Comparison of ENCODE assay signal across 24 cellular contexts in genomic region chr7:148218603-148219002, GRCh38.
A peak's percentile ranks its signal among the peaks of the same experiment; 100 is the strongest.
DNase-seq lines count a peak whose midpoint lies in the region; ATAC-seq and TF ChIP-seq lines count a peak whose summit lies in the region.
"Had no signal": no experiment of that assay in that cellular context is flagged by ENCODE, and none has a peak within 500 bp of the region (broad histone marks: within the 10 kb centered on the region; RNA-seq: fewer than 3 reads in every experiment).

No MANE protein-coding gene starts in this region.

- H3K4me2 ChIP-seq in SK-N-SH = no peak overlapping the region
- H3K4me2 ChIP-seq: BLaER1 had no signal

- H3F3A ChIP-seq in SK-N-SH (replicated peaks; ENCODE audit: insufficient read depth) = no peaks in the 10 kb centered on the region

- H3K9me2 ChIP-seq in SK-N-SH = no peaks in the 10 kb centered on the region

- H2AFZ ChIP-seq in SK-N-SH (ENCODE audit: low read depth) = no peak overlapping the region

- H3K27me3 ChIP-seq in SK-N-SH (ENCODE audit: insufficient read depth) = no peaks in the 10 kb centered on the region
- H3K27me3 ChIP-seq: BLaER1, MG63, Peyer's patch had no signal

- ATAC-seq in GM19351 (IDR thresholded peaks at IDR 0.05; ENCODE audit: unreplicated experiment) (peak; percentile 93), HG02938 (IDR thresholded peaks at IDR 0.05; ENCODE audit: unreplicated experiment) (peak; percentile 62), HG03469 (IDR thresholded peaks at IDR 0.05; ENCODE audit: unreplicated experiment) (peak; percentile 84)
- ATAC-seq: K562 had no signal

- no peaks in the 10 kb centered on the region for H3K9me3 ChIP-seq in SK-N-SH
- H3K9me3 ChIP-seq: MG63, Peyer's patch, SJCRH30 had no signal

- DNase-seq in GM12865 (ENCODE audit: low read depth) (peak; percentile 4), SK-N-SH (no peak), DMS 273 treated with DMSO at 0.1 percent for 48 hours (lab: John Stamatoyannopoulos, UW) (no peak), NCI-H2081 treated with DMSO at 0.1 percent for 48 hours (lab: John Stamatoyannopoulos, UW) (no peak)
- no peak for DNase-seq in activated CD4-positive, alpha-beta T cell treated with anti-CD3 and anti-CD28 coated beads for 1 hour
- DNase-seq: ACHN; CD4-positive, alpha-beta T cell; COR-L47; DND-41; MG63; NCI-H1048; NCI-H1417 treated with DMSO at 0.1 percent for 48 hours; NCI-H187 treated with DMSO at 0.1 percent for 48 hours; NCI-H510A treated with DMSO at 0.1 percent for 48 hours; NCI-H748 treated with DMSO at 0.1 percent for 48 hours; Peyer's patch; SJCRH30; T-helper 1 cell had no signal

- H3K27ac ChIP-seq in SK-N-SH (ENCODE audit: low read depth in 2 of 2, low read length in 1 of 2) = no peak overlapping the region
- H3K27ac ChIP-seq: 22Rv1, BLaER1, Peyer's patch, SJCRH30 had no signal

- CTCF ChIA-PET in SK-N-SH (lab: Yijun Ruan, JAX) = no interaction called here

- H4K20me1 ChIP-seq in SK-N-SH (ENCODE audit: insufficient read depth) = no peaks in the 10 kb centered on the region
- H4K20me1 ChIP-seq: BLaER1 had no signal

- H3K36me3 ChIP-seq in SK-N-SH (replicated peaks in 1 of 2; ENCODE audit: control insufficient read depth in 1 of 2, insufficient read depth in 2 of 2, low read length in 1 of 2) = no peaks in the 10 kb centered on the region
- H3K36me3 ChIP-seq: BLaER1, MG63, Peyer's patch, SJCRH30 had no signal

- TF ChIP-seq CTCF in GM12865 (IDR thresholded peaks at IDR 0.05; ENCODE audit: insufficient read depth, low read depth, low read length, missing control alignments) = no peak
- TF ChIP-seq CTCF in SK-N-SH (IDR thresholded peaks at IDR 0.05) = no peak

- no peaks in the 10 kb centered on the region for H3K79me2 ChIP-seq in SK-N-SH (ENCODE audit: insufficient read depth)

- no peaks in the 10 kb centered on the region for H3K4me1 ChIP-seq in SK-N-SH (ENCODE audit: control insufficient read depth in 1 of 2, insufficient read depth in 2 of 2, low read depth in 1 of 2, low read length in 1 of 2)
- H3K4me1 ChIP-seq: BLaER1, Peyer's patch, SJCRH30 had no signal

- POLR2A ChIA-PET in SK-N-SH (lab: Yijun Ruan, JAX) = no interaction called here

- H3K9ac ChIP-seq in SK-N-SH = no peak overlapping the region
- H3K9ac ChIP-seq: BLaER1 had no signal

- H3K4me3 ChIP-seq in GM12865 (ENCODE audit: low read depth, low read length) = no peak overlapping the region
- no peak overlapping the region for H3K4me3 ChIP-seq in SK-N-SH (ENCODE audit: low read depth in 2 of 2, low read length in 1 of 2)
- H3K4me3 ChIP-seq: BLaER1, K562, MG63, Peyer's patch, SJCRH30 had no signal

- no peak for TF ChIP-seq EP300 in SK-N-SH (IDR thresholded peaks at IDR 0.05; ENCODE audit: borderline replicate concordance in 1 of 2, low read depth in 1 of 2, low read length in 1 of 2)

- no peak for TF ChIP-seq RAD21 in SK-N-SH (IDR thresholded peaks at IDR 0.05; ENCODE audit: low read length)

- WGBS in SK-N-SH (ENCODE audit: low lambda C conversion rate) = 53% methylated on average over 4 of the region's 4 CpGs

TF ChIP-seq in SK-N-SH, 30 proteins besides CTCF, POLR2A, EP300 and RAD21 (continues in another document):
- TF ChIP-seq FOSL2 (IDR thresholded peaks at IDR 0.05; ENCODE audit: borderline replicate concordance, low read depth) (no peak), NRF1 (IDR thresholded peaks at IDR 0.05; ENCODE audit: low read depth, low read length) (no peak), FOXM1 (IDR thresholded peaks at IDR 0.05; ENCODE audit: low read depth) (no peak), ELF1 (IDR thresholded peaks at IDR 0.05) (no peak), IRF3 (IDR thresholded peaks at IDR 0.05; ENCODE audit: low read depth, low read length) (no peak), JUND (IDR thresholded peaks at IDR 0.05) (no peak), RFX5 (IDR thresholded peaks at IDR 0.05; ENCODE audit: low read length) (no peak), POLR2AphosphoS5 (IDR thresholded peaks at IDR 0.05; ENCODE audit: low read depth, low read length) (no peak), MEF2A (IDR thresholded peaks at IDR 0.05; ENCODE audit: borderline replicate concordance, low read depth) (no peak), GATA2 (CRISPR knock-in tag; IDR thresholded peaks at IDR 0.05) (no peak), EZH2phosphoT487 (IDR thresholded peaks at IDR 0.05; ENCODE audit: borderline replicate concordance, low read depth) (no peak), PBX3 (IDR thresholded peaks at IDR 0.05) (no peak), RXRA (IDR thresholded peaks at IDR 0.05; ENCODE audit: borderline replicate concordance, low read depth) (no peak), SMC3 (IDR thresholded peaks at IDR 0.05; ENCODE audit: low read depth, low read length) (no peak), SIN3A (IDR thresholded peaks at IDR 0.05; ENCODE audit: borderline replicate concordance, low read depth, low read length) (no peak)
- TF ChIP-seq, protein P1, sequence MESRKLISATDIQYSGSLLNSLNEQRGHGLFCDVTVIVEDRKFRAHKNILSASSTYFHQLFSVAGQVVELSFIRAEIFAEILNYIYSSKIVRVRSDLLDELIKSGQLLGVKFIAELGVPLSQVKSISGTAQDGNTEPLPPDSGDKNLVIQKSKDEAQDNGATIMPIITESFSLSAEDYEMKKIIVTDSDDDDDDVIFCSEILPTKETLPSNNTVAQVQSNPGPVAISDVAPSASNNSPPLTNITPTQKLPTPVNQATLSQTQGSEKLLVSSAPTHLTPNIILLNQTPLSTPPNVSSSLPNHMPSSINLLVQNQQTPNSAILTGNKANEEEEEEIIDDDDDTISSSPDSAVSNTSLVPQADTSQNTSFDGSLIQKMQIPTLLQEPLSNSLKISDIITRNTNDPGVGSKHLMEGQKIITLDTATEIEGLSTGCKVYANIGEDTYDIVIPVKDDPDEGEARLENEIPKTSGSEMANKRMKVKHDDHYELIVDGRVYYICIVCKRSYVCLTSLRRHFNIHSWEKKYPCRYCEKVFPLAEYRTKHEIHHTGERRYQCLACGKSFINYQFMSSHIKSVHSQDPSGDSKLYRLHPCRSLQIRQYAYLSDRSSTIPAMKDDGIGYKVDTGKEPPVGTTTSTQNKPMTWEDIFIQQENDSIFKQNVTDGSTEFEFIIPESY (IDR thresholded peaks at IDR 0.05; ENCODE audit: borderline replicate concordance, low read depth) = no peak
- TF ChIP-seq, protein P2, sequence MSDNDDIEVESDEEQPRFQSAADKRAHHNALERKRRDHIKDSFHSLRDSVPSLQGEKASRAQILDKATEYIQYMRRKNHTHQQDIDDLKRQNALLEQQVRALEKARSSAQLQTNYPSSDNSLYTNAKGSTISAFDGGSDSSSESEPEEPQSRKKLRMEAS (IDR thresholded peaks at IDR 0.05; ENCODE audit: low read depth) = no peak
- TF ChIP-seq, protein P3, sequence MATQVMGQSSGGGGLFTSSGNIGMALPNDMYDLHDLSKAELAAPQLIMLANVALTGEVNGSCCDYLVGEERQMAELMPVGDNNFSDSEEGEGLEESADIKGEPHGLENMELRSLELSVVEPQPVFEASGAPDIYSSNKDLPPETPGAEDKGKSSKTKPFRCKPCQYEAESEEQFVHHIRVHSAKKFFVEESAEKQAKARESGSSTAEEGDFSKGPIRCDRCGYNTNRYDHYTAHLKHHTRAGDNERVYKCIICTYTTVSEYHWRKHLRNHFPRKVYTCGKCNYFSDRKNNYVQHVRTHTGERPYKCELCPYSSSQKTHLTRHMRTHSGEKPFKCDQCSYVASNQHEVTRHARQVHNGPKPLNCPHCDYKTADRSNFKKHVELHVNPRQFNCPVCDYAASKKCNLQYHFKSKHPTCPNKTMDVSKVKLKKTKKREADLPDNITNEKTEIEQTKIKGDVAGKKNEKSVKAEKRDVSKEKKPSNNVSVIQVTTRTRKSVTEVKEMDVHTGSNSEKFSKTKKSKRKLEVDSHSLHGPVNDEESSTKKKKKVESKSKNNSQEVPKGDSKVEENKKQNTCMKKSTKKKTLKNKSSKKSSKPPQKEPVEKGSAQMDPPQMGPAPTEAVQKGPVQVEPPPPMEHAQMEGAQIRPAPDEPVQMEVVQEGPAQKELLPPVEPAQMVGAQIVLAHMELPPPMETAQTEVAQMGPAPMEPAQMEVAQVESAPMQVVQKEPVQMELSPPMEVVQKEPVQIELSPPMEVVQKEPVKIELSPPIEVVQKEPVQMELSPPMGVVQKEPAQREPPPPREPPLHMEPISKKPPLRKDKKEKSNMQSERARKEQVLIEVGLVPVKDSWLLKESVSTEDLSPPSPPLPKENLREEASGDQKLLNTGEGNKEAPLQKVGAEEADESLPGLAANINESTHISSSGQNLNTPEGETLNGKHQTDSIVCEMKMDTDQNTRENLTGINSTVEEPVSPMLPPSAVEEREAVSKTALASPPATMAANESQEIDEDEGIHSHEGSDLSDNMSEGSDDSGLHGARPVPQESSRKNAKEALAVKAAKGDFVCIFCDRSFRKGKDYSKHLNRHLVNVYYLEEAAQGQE (IDR thresholded peaks at IDR 0.05; ENCODE audit: low read depth, low read length) = no peak
- TF ChIP-seq, protein P4, sequence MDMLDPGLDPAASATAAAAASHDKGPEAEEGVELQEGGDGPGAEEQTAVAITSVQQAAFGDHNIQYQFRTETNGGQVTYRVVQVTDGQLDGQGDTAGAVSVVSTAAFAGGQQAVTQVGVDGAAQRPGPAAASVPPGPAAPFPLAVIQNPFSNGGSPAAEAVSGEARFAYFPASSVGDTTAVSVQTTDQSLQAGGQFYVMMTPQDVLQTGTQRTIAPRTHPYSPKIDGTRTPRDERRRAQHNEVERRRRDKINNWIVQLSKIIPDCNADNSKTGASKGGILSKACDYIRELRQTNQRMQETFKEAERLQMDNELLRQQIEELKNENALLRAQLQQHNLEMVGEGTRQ (IDR thresholded peaks at IDR 0.05; ENCODE audit: borderline replicate concordance, low read depth, low read length) = no peak
